In the genomic region with DNA sequence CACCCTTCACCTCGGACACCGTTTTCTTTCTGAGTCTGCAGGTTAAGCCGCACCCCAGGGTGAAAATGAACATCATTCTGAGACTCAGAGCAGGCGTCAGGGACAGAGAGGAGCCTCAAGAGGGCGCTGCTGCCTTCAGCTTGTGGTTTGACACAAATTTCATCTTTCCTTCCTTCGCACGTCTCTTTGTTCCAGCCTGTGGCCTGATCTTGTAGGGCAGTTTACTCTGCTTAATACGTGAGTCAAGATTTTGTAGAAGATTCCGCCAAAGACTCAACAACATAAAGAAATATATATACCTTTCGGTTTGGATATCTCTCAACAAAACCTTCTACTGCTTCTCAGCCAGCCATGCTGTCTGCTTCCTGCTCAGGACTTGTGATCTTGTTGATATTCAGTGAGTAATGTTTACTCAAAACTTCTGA, we compare ENCODE assay signal across 8 cellular contexts.
DNase-seq lines count a peak whose midpoint lies in the region; ATAC-seq, FAIRE-seq and TF ChIP-seq lines count a peak whose summit lies in the region.

No MANE protein-coding gene starts in this region.

- POLR2A ChIA-PET in HEK293 (lab: Yijun Ruan, JAX) = no interaction called here
- POLR2A ChIA-PET in GM12878 (lab: Charles Lee) = no interaction called here

- WGBS in GM12878 (ENCODE audit: insufficient coverage, insufficient replicate concordance, low lambda C conversion rate, missing lambda C conversion rate) = 19% methylated on average over 10 of the region's 10 CpGs

- BruUV-seq in GM12878 (replicated peaks; lab: Mats Ljungman, UMichigan) = no TSS peak

- H3K36me3 ChIP-seq in HEK293 (ENCODE audit: control insufficient read depth in 2 of 2, insufficient read depth in 1 of 2, low read length in 2 of 2) (no peaks in the 10 kb centered on the region), GM12878 (ENCODE audit: control insufficient read depth in 2 of 2, insufficient read depth in 2 of 2, low read length in 1 of 2) (no peaks in the 10 kb centered on the region), gastrocnemius medialis (no peaks in the 10 kb centered on the region)

- H3K4me1 ChIP-seq in HEK293 (ENCODE audit: control insufficient read depth, insufficient read depth, low read length) (no peaks in the 10 kb centered on the region), GM12878 (ENCODE audit: control insufficient read depth, insufficient read depth, low read length) (no peaks in the 10 kb centered on the region), gastrocnemius medialis (no peaks in the 10 kb centered on the region)

- H3K4me3 ChIP-seq in HEK293 (ENCODE audit: low read depth, low read length) (no peak overlapping the region), GM12878 (no peak overlapping the region), gastrocnemius medialis (no peak overlapping the region)

- no peak for TF ChIP-seq EP300 in GM12878 (IDR thresholded peaks at IDR 0.05; ENCODE audit: borderline replicate concordance in 1 of 2, control insufficient read depth in 1 of 2, low read depth in 2 of 2, low read length in 2 of 2)

- intact Hi-C loops in GM12878 (cut with micrococcal nuclease; ENCODE audit: unreplicated experiment) = no loop called here
- intact Hi-C loops in gastrocnemius medialis (cut with DNase I; ENCODE audit: low total_unique reads) = no loop called here

- RAD21 ChIA-PET in GM12878 (lab: Charles Lee; ENCODE audit: unreplicated experiment) = no interaction called here

- SMC1A ChIA-PET in GM12878 (lab: Charles Lee; ENCODE audit: uncharacterized antibody, unreplicated experiment) = no interaction called here

- H3K4me2 ChIP-seq in GM12878 (ENCODE audit: control insufficient read depth, insufficient read depth) = no peak overlapping the region

- H4K20me1 ChIP-seq in GM12878 (ENCODE audit: control insufficient read depth, insufficient read depth) = no peaks in the 10 kb centered on the region

- H3K27ac ChIP-seq in HEK293 (ENCODE audit: extremely low read depth, low read depth, low read length) = no peak overlapping the region
- no peak overlapping the region for H3K27ac ChIP-seq in GM12878 (ENCODE audit: control insufficient read depth, insufficient read depth)
- no peak overlapping the region for H3K27ac ChIP-seq in gastrocnemius medialis

- H3K9me3 ChIP-seq in HEK293 (ENCODE audit: control insufficient read depth, insufficient read depth, low read depth, low read length) (no peaks in the 10 kb centered on the region), GM12878 (replicated peaks; ENCODE audit: control insufficient read depth, insufficient read depth, low read length) (no peaks in the 10 kb centered on the region), gastrocnemius medialis (no peaks in the 10 kb centered on the region)

- TF ChIP-seq POLR2A in GM12878 (IDR thresholded peaks at IDR 0.05; ENCODE audit: low read depth, low read length) (no peak), gastrocnemius medialis (IDR thresholded peaks at IDR 0.05) (no peak)

- FAIRE-seq in GM12878 (lab: Jason Lieb, UNC) = no peak

- TF ChIP-seq RAD21 in GM12878 (IDR thresholded peaks at IDR 0.05; ENCODE audit: insufficient read depth, low read depth, low read length) = no peak

- H3K9ac ChIP-seq in GM12878 (ENCODE audit: control insufficient read depth, insufficient read depth, low read length) = no peak overlapping the region

- ATAC-seq in GM12878 (peak; percentile 41; the same call in 2 of the 3 replicates), gastrocnemius medialis (no peak)

- H3K79me2 ChIP-seq in GM12878 (ENCODE audit: control insufficient read depth, insufficient read depth, low read length) = no peaks in the 10 kb centered on the region

- no peak overlapping the region for H2AFZ ChIP-seq in GM12878 (ENCODE audit: control insufficient read depth, low read depth, low read length)

- CTCF ChIA-PET in HEK293 (lab: Yijun Ruan, JAX) = interaction anchor here (0.6 to 2.7 kb wide), 19 partner anchors 10 to 423 kb away, joined by 3 to 16 read pairs (median 5); no protein-coding TSS in a partner anchor
- CTCF ChIA-PET in GM12878 (lab: Yijun Ruan, JAX) = interaction anchor here (0.9 to 2.9 kb wide), 4 partner anchors 11 to 44 kb away, joined by 3 to 13 read pairs (median 6); no protein-coding TSS in a partner anchor

- DNase-seq in T-helper 22 cell (ENCODE audit: low read depth) = peak; percentile 26
- no peak for DNase-seq in GM12878 (ENCODE audit: low read depth, low spot score)
- DNase-seq in stimulated activated CD4-positive, alpha-beta T cell treated with anti-CD3 and anti-CD28 coated beads, Interleukin-12 subunit alpha, Interleukin-12 subunit beta, amount 100 ng/mL, for 24 hours (ENCODE audit: low read depth in 2 of 2) = peak; percentile 45 to 70
- DNase-seq in HPDE6-E6E7 (ENCODE audit: extremely low spot score) = no peak
- no peak for DNase-seq in COLO668 (lab: John Stamatoyannopoulos, UW; ENCODE audit: unreplicated experiment)
- DNase-seq in gastrocnemius medialis = no peak
- no peak for DNase-seq in T1000 (lab: John Stamatoyannopoulos, UW)

- in situ Hi-C loops in GM12878 (cut with MboI) = no loop called here
- in situ Hi-C loops in gastrocnemius medialis (cut with MboI; ENCODE audit: low sequenced_read_pairs in 4 of 4) = no loop called here

- H3K27me3 ChIP-seq in GM12878 (replicated peaks in 1 of 2; ENCODE audit: control insufficient read depth in 2 of 2, insufficient read depth in 2 of 2, low read length in 1 of 2) = no peaks in the 10 kb centered on the region
- H3K27me3 ChIP-seq in gastrocnemius medialis = no peaks in the 10 kb centered on the region

- TF ChIP-seq CTCF in HEK293 (tag by site-specific recombination; IDR thresholded peaks at IDR 0.05) (no peak), GM12878 (IDR thresholded peaks at IDR 0.05 in 2 of 3, conservative IDR thresholded peaks at IDR 0.05 in 1 of 3; ENCODE audit: control insufficient read depth in 2 of 3, extremely low read depth in 1 of 3, insufficient read depth in 1 of 3, low read depth in 3 of 3, low read length in 3 of 3) (peak; percentile 22 to 48 (median 42); a peak in 4 of 6 replicates), gastrocnemius medialis (IDR thresholded peaks at IDR 0.05 in 4 of 5, conservative IDR thresholded peaks at IDR 0.05 in 1 of 5) (no peak)

TF ChIP-seq in HEK293, 187 proteins besides CTCF, POLR2A, EP300 and RAD21:
- TF ChIP-seq ZNF423 (tag by site-specific recombination; IDR thresholded peaks at IDR 0.05) (0 out of 2 replicates have a peak, but pooled peaks have one; percentile 54), IKZF3 (tag by site-specific recombination; IDR thresholded peaks at IDR 0.05) (no peak), ZNF654 (tag by site-specific recombination; IDR thresholded peaks at IDR 0.05; ENCODE audit: low read depth) (peak; percentile 35; the same call in 1 of the 2 replicates)

TF ChIP-seq in GM12878, 131 proteins besides CTCF, POLR2A, EP300 and RAD21:
- TF ChIP-seq RUNX3 (IDR thresholded peaks at IDR 0.05; ENCODE audit: low read length) (peak; percentile 12; the same call in 1 of the 2 replicates), JUNB (IDR thresholded peaks at IDR 0.05) (no peak)
TF ChIP-seq in GM12878: peak in this region for 1.

Comparison
In these comparisons a context has a peak if more than half of its experiments do, and no peak if none do; other contexts are left out.
1. CTCF ChIP-seq: peak in GM12878 (3 of 3); none in HEK293 (single experiment) and gastrocnemius medialis (0 of 5).
2. DNase-seq: peak in T-helper 22 cell (single experiment) and stimulated activated CD4-positive, alpha-beta T cell treated with anti-CD3 and anti-CD28 coated beads, Interleukin-12 subunit alpha, Interleukin-12 subunit beta, amount 100 ng/mL, for 24 hours (2 of 2); none in GM12878 (single experiment), HPDE6-E6E7 (single experiment), COLO668 (single experiment), gastrocnemius medialis (0 of 2) and T1000 (single experiment).